In the genomic region with DNA sequence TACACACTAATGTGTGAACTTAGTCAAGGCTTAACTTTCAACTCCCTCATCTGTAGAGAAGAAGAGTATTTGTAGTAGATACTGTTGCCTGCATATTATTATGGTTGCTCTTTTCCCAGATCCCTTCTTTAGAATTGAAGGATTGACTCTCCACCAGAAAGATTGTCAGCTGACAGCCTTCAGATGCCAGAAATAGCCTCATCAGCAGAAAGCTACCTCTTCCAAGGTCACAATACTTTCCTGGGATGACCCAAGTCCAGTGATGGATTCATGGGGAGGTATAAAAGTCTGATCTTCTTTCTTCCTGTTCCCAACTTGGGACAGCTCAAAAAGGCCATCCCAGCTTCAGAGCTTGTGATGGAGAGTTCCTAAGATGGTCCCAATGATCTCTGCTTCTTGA, we compare ENCODE assay signal across 29 cellular contexts.
"Had no signal": no experiment of that assay in that cellular context is flagged by ENCODE, and none has a peak within 500 bp of the region (broad histone marks: within the 10 kb centered on the region; RNA-seq: fewer than 3 reads in every experiment).

No MANE protein-coding gene starts in this region.

- FAIRE-seq: pancreas had no signal

- ATAC-seq: naive thymus-derived CD8-positive, alpha-beta T cell; natural killer cell treated with Interleukin-12 subunit alpha and Interleukin-12 subunit beta and Interleukin-15 and Interleukin-18, amount 100 ng/mL, for 72 hours; pancreas; right cardiac atrium; sciatic nerve; stimulated activated memory B cell treated with anti-CD40 and anti-IgM and Interleukin-4, amounts not matched to agents 10 μg/mL and 1 μg/mL and 100 μg/mL, for 72 hours; stimulated activated naive CD8-positive, alpha-beta T cell treated with anti-CD3 and anti-CD28 coated beads, Interleukin-15, amount 100 ng/mL, for 72 hours; stimulated activated naive CD8-positive, alpha-beta T cell treated with anti-CD3 and anti-CD28 coated beads, Interleukin-15, Interleukin-2, amounts not matched to agents 100 U/mL and 50 U/mL, for 24 hours; upper lobe of right lung had no signal

- H3K36me3 ChIP-seq: neutrophil, pancreas, prostate gland, spleen, suprapubic skin, tibial artery, transverse colon, upper lobe of right lung, uterus had no signal

- H3K4me2 ChIP-seq: smooth muscle cell had no signal

- H3K9me3 ChIP-seq: neutrophil, pancreas, prostate gland, testis, transverse colon, upper lobe of right lung, uterus had no signal

- DNase-seq: naive thymus-derived CD8-positive, alpha-beta T cell; nephron progenitor cell; nucleus accumbens; pancreas; retina; right cardiac atrium; spleen; stimulated activated CD4-positive, alpha-beta T cell treated with anti-CD3 and anti-CD28 coated beads, Interleukin-12 subunit alpha, Interleukin-12 subunit beta, amount 100 ng/mL, for 4 hours; stimulated activated CD4-positive, alpha-beta T cell treated with anti-CD3 and anti-CD28 coated beads, Interleukin-1b, Interleukin-23, amount 100 ng/mL, for 48 hours; stimulated activated CD4-positive, alpha-beta T cell treated with anti-CD3 and anti-CD28 coated beads, Interleukin-4, amount 100 ng/mL, for 1 hour; stimulated activated CD4-positive, alpha-beta T cell treated with anti-CD3 and anti-CD28 coated beads, Interleukin-4, amount 100 ng/mL, for 4 hours; stimulated activated CD8-positive, alpha-beta memory T cell treated with anti-CD3 and anti-CD28 coated beads, Interleukin-4, amount 100 ng/mL, for 48 hours; stimulated activated naive CD4-positive, alpha-beta T cell; stimulated activated naive CD8-positive, alpha-beta T cell treated with anti-CD3 and anti-CD28 coated beads, Interleukin-15, amount 100 ng/mL, for 72 hours; stimulated activated naive CD8-positive, alpha-beta T cell treated with anti-CD3 and anti-CD28 coated beads, Interleukin-15, Interleukin-2, amounts not matched to agents 100 U/mL and 50 U/mL, for 24 hours; substantia nigra; testis; tibial artery; transverse colon; upper lobe of right lung; uterus had no signal

- H3K4me1 ChIP-seq: pancreas, prostate gland, spleen, suprapubic skin, testis, tibial artery, transverse colon, upper lobe of right lung, uterus had no signal

- H3K4me3 ChIP-seq: pancreas, prostate gland, skin epidermis, smooth muscle cell, spleen, suprapubic skin, testis, tibial artery, transverse colon, upper lobe of right lung, uterus had no signal

- H3K27ac ChIP-seq: neutrophil, pancreas, prostate gland, skin epidermis, spleen, suprapubic skin, testis, tibial artery, transverse colon, upper lobe of right lung, uterus had no signal

- H3K27me3 ChIP-seq: neutrophil, pancreas, spleen, testis, tibial artery, transverse colon, upper lobe of right lung, uterus had no signal
